11 cellular contexts compared by ENCODE assay signal in genomic region chrX:144637731-144638130, GRCh38.
"Had no signal": no experiment of that assay in that cellular context is flagged by ENCODE, and none has a peak within 500 bp of the region (broad histone marks: within the 10 kb centered on the region; RNA-seq: fewer than 3 reads in every experiment).

No MANE protein-coding gene starts in this region.

- H3K27ac Mint-ChIP-seq: activated CD4-positive, alpha-beta memory T cell treated with anti-CD3 and anti-CD28 coated beads, Interleukin-2, amount 10 ng/mL, durations not matched to agents 7 days and 5 days; activated CD4-positive, alpha-beta T cell treated with anti-CD3 and anti-CD28 coated beads for 36 hours; activated naive CD8-positive, alpha-beta T cell treated with anti-CD3 and anti-CD28 coated beads for 36 hours; naive thymus-derived CD4-positive, alpha-beta T cell had no signal

- ATAC-seq: activated CD4-positive, alpha-beta T cell treated with anti-CD3 and anti-CD28 coated beads for 36 hours; left lung; mucosa of descending colon; naive thymus-derived CD4-positive, alpha-beta T cell had no signal

- H3K27me3 Mint-ChIP-seq: activated CD4-positive, alpha-beta memory T cell treated with anti-CD3 and anti-CD28 coated beads, Interleukin-2, amount 10 ng/mL, durations not matched to agents 7 days and 5 days; activated CD4-positive, alpha-beta T cell treated with anti-CD3 and anti-CD28 coated beads for 36 hours; activated naive CD8-positive, alpha-beta T cell treated with anti-CD3 and anti-CD28 coated beads for 36 hours; naive thymus-derived CD4-positive, alpha-beta T cell had no signal

- H3K4me3 Mint-ChIP-seq: activated CD4-positive, alpha-beta memory T cell treated with anti-CD3 and anti-CD28 coated beads, Interleukin-2, amount 10 ng/mL, durations not matched to agents 7 days and 5 days; activated CD4-positive, alpha-beta T cell treated with anti-CD3 and anti-CD28 coated beads for 36 hours; activated naive CD8-positive, alpha-beta T cell treated with anti-CD3 and anti-CD28 coated beads for 36 hours; naive thymus-derived CD4-positive, alpha-beta T cell had no signal

- H3K36me3 Mint-ChIP-seq: activated naive CD8-positive, alpha-beta T cell treated with anti-CD3 and anti-CD28 coated beads for 36 hours; naive thymus-derived CD4-positive, alpha-beta T cell had no signal

- H3K4me1 Mint-ChIP-seq: activated CD4-positive, alpha-beta memory T cell treated with anti-CD3 and anti-CD28 coated beads, Interleukin-2, amount 10 ng/mL, durations not matched to agents 7 days and 5 days; activated CD4-positive, alpha-beta T cell treated with anti-CD3 and anti-CD28 coated beads for 36 hours; activated naive CD8-positive, alpha-beta T cell treated with anti-CD3 and anti-CD28 coated beads for 36 hours; naive thymus-derived CD4-positive, alpha-beta T cell had no signal

- DNase-seq: activated CD4-positive, alpha-beta memory T cell treated with anti-CD3 and anti-CD28 coated beads, Interleukin-2, amount 10 ng/mL, durations not matched to agents 7 days and 5 days; activated CD4-positive, alpha-beta T cell treated with anti-CD3 and anti-CD28 coated beads for 36 hours; activated gamma-delta T cell treated with Interleukin-2 at 50 U/mL for 16 hours; activated naive CD8-positive, alpha-beta T cell treated with anti-CD3 and anti-CD28 coated beads for 36 hours; left lung; mucosa of descending colon; naive thymus-derived CD4-positive, alpha-beta T cell; ovary; sigmoid colon; stimulated activated CD4-positive, alpha-beta T cell treated with anti-CD3 and anti-CD28 coated beads, Interleukin-1b, Interleukin-23, amount 100 ng/mL, for 48 hours; WERI-Rb-1 had no signal
